1 cellular context compared by ENCODE assay signal in the genomic region with DNA sequence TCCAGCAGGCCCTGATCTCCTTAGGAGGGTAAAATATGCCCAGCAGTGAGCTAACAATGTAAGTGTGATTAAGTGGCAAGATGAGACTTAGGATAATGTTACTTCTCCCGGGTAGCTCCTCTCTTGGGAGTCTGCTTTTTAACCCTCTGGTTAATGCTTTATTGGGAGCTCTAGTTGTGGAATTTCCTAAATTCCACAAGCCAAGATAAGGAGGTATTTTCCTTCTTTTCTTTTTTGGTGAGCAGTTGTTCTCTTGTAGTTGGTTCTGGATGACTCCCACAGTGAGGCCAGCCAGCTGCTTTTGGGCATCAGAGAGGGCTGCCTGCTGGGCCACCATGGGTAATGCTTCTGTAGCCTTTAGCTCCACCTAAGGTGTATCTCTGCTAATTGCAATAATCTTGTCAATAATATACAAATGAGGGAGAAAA.
TF ChIP-seq lines count a peak whose summit lies in the region.

No MANE protein-coding gene starts in this region.

TF ChIP-seq in IMR-90, 13 proteins besides CTCF, POLR2A, EP300 and RAD21:
- no peak for TF ChIP-seq CEBPB (IDR thresholded peaks at IDR 0.05; ENCODE audit: low read depth, low read length)
- TF ChIP-seq NFE2L2 (IDR thresholded peaks at IDR 0.05; ENCODE audit: low read depth, low read length) = no peak
- TF ChIP-seq CHD1 (IDR thresholded peaks at IDR 0.05; ENCODE audit: low read depth, low read length) = no peak
- TF ChIP-seq MXI1 (IDR thresholded peaks at IDR 0.05; ENCODE audit: borderline replicate concordance, low read depth, low read length) = no peak
- TF ChIP-seq BHLHE40 (IDR thresholded peaks at IDR 0.05; ENCODE audit: low read depth, low read length) = no peak
- TF ChIP-seq, protein P1, sequence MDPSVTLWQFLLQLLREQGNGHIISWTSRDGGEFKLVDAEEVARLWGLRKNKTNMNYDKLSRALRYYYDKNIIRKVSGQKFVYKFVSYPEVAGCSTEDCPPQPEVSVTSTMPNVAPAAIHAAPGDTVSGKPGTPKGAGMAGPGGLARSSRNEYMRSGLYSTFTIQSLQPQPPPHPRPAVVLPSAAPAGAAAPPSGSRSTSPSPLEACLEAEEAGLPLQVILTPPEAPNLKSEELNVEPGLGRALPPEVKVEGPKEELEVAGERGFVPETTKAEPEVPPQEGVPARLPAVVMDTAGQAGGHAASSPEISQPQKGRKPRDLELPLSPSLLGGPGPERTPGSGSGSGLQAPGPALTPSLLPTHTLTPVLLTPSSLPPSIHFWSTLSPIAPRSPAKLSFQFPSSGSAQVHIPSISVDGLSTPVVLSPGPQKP (IDR thresholded peaks at IDR 0.05; ENCODE audit: borderline replicate concordance, low read depth, low read length) = no peak
TF ChIP-seq in IMR-90: peak in this region for 0.
